ENCODE assay signal across 1 cellular context in the genomic region with DNA sequence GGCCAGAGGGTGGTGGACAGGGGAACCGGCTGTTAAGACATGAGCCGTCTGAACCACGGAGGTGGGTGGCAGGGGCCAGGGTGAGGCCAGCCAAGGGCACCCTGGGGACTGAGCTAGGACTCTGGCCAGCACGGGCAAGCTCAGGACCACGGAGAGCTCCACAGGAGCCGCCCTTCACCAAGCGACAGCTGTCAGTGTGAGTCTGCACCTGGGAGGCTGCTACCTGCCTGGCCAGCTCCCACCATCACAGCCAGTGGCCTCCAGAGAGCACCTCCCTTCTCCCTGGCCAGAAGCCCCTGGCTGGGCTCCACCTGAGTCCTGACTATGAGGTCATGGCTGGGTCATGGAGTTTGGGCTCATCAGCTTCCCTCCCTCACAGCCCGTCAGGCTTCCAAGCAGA.
TF ChIP-seq lines count a peak whose summit lies in the region.

No MANE protein-coding gene starts in this region.

TF ChIP-seq in HepG2, 621 proteins besides CTCF, POLR2A, EP300 and RAD21 (continued from another document and continues in another):
- TF ChIP-seq ZNF10 (CRISPR knock-in tag; IDR thresholded peaks at IDR 0.05; ENCODE audit: borderline replicate concordance, low read depth): no peak
- TF ChIP-seq, protein P1, sequence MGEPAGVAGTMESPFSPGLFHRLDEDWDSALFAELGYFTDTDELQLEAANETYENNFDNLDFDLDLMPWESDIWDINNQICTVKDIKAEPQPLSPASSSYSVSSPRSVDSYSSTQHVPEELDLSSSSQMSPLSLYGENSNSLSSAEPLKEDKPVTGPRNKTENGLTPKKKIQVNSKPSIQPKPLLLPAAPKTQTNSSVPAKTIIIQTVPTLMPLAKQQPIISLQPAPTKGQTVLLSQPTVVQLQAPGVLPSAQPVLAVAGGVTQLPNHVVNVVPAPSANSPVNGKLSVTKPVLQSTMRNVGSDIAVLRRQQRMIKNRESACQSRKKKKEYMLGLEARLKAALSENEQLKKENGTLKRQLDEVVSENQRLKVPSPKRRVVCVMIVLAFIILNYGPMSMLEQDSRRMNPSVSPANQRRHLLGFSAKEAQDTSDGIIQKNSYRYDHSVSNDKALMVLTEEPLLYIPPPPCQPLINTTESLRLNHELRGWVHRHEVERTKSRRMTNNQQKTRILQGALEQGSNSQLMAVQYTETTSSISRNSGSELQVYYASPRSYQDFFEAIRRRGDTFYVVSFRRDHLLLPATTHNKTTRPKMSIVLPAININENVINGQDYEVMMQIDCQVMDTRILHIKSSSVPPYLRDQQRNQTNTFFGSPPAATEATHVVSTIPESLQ (CRISPR knock-in tag; conservative IDR thresholded peaks at IDR 0.05): 0 out of 2 replicates have a peak, but pooled peaks have one; percentile 48
- TF ChIP-seq ZNF607 (CRISPR knock-in tag; IDR thresholded peaks at IDR 0.05; ENCODE audit: borderline replicate concordance): 0 out of 2 replicates have a peak, but pooled peaks have one; percentile 48
- TF ChIP-seq ZFP90 (CRISPR knock-in tag; IDR thresholded peaks at IDR 0.05; ENCODE audit: borderline replicate concordance): 0 out of 2 replicates have a peak, but pooled peaks have one; percentile 66
- TF ChIP-seq KAT8 (CRISPR knock-in tag; IDR thresholded peaks at IDR 0.05): peak; percentile 55
- TF ChIP-seq ARNT (IDR thresholded peaks at IDR 0.05): no peak
- TF ChIP-seq ZNF577 (CRISPR knock-in tag; IDR thresholded peaks at IDR 0.05; ENCODE audit: borderline replicate concordance, low read depth): no peak
- peak; percentile 70; the same call in 1 of the 2 replicates for TF ChIP-seq ZSCAN25 (CRISPR knock-in tag; IDR thresholded peaks at IDR 0.05)
- TF ChIP-seq ZNF563 (CRISPR knock-in tag; IDR thresholded peaks at IDR 0.05): peak; percentile 61; the same call in 1 of the 2 replicates
- peak; percentile 36; the same call in 1 of the 2 replicates for TF ChIP-seq KDM3A (CRISPR knock-in tag; IDR thresholded peaks at IDR 0.05; ENCODE audit: low read depth)
- TF ChIP-seq, protein P2, sequence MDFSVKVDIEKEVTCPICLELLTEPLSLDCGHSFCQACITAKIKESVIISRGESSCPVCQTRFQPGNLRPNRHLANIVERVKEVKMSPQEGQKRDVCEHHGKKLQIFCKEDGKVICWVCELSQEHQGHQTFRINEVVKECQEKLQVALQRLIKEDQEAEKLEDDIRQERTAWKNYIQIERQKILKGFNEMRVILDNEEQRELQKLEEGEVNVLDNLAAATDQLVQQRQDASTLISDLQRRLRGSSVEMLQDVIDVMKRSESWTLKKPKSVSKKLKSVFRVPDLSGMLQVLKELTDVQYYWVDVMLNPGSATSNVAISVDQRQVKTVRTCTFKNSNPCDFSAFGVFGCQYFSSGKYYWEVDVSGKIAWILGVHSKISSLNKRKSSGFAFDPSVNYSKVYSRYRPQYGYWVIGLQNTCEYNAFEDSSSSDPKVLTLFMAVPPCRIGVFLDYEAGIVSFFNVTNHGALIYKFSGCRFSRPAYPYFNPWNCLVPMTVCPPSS (IDR thresholded peaks at IDR 0.05): no peak
- TF ChIP-seq MBD4 (IDR thresholded peaks at IDR 0.05; ENCODE audit: borderline replicate concordance, low read length): no peak
- TF ChIP-seq NFRKB (IDR thresholded peaks at IDR 0.05): no peak
- TF ChIP-seq SPEN (CRISPR knock-in tag; IDR thresholded peaks at IDR 0.05; ENCODE audit: low read depth): peak; percentile 33; the same call in 1 of the 2 replicates
- peak; percentile 55; the same call in 1 of the 2 replicates for TF ChIP-seq KDM2A (CRISPR knock-in tag; IDR thresholded peaks at IDR 0.05; ENCODE audit: borderline replicate concordance, low read depth)
- no peak for TF ChIP-seq PHF5A (CRISPR knock-in tag; IDR thresholded peaks at IDR 0.05; ENCODE audit: low read depth, unreplicated experiment)
- TF ChIP-seq ZNF17 (CRISPR knock-in tag; IDR thresholded peaks at IDR 0.05): no peak
- no peak for TF ChIP-seq NPAS2 (CRISPR knock-in tag; IDR thresholded peaks at IDR 0.05; ENCODE audit: borderline replicate concordance)
- TF ChIP-seq, protein P3, sequence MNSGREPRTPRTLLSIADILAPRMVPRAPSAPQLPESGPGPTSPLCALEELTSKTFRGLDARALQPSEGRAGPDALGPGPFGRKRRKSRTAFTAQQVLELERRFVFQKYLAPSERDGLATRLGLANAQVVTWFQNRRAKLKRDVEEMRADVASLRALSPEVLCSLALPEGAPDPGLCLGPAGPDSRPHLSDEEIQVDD (CRISPR knock-in tag; IDR thresholded peaks at IDR 0.05; ENCODE audit: borderline replicate concordance): peak; percentile 83; the same call in 1 of the 2 replicates
- no peak for TF ChIP-seq THYN1 (CRISPR knock-in tag; IDR thresholded peaks at IDR 0.05; ENCODE audit: borderline replicate concordance, low read depth)
- no peak for TF ChIP-seq TBL1XR1 (IDR thresholded peaks at IDR 0.05; ENCODE audit: borderline replicate concordance, low read length, partially characterized antibody)
- TF ChIP-seq, protein P4, sequence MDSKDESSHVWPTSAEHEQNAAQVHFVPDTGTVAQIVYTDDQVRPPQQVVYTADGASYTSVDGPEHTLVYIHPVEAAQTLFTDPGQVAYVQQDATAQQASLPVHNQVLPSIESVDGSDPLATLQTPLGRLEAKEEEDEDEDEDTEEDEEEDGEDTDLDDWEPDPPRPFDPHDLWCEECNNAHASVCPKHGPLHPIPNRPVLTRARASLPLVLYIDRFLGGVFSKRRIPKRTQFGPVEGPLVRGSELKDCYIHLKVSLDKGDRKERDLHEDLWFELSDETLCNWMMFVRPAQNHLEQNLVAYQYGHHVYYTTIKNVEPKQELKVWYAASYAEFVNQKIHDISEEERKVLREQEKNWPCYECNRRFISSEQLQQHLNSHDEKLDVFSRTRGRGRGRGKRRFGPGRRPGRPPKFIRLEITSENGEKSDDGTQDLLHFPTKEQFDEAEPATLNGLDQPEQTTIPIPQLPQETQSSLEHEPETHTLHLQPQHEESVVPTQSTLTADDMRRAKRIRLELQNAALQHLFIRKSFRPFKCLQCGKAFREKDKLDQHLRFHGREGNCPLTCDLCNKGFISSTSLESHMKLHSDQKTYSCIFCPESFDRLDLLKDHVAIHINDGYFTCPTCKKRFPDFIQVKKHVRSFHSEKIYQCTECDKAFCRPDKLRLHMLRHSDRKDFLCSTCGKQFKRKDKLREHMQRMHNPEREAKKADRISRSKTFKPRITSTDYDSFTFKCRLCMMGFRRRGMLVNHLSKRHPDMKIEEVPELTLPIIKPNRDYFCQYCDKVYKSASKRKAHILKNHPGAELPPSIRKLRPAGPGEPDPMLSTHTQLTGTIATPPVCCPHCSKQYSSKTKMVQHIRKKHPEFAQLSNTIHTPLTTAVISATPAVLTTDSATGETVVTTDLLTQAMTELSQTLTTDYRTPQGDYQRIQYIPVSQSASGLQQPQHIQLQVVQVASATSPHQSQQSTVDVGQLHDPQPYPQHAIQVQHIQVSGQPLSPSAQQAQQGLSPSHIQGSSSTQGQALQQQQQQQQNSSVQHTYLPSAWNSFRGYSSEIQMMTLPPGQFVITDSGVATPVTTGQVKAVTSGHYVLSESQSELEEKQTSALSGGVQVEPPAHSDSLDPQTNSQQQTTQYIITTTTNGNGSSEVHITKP (CRISPR knock-in tag; IDR thresholded peaks at IDR 0.05; ENCODE audit: low read depth): 0 out of 2 replicates have a peak, but pooled peaks have one; percentile 18
- TF ChIP-seq HMG20B (CRISPR knock-in tag; conservative IDR thresholded peaks at IDR 0.05): 0 out of 2 replicates have a peak, but pooled peaks have one; percentile 69
- no peak for TF ChIP-seq CEBPB (IDR thresholded peaks at IDR 0.05; ENCODE audit: borderline replicate concordance, low read depth, low read length)
- TF ChIP-seq, protein P5, sequence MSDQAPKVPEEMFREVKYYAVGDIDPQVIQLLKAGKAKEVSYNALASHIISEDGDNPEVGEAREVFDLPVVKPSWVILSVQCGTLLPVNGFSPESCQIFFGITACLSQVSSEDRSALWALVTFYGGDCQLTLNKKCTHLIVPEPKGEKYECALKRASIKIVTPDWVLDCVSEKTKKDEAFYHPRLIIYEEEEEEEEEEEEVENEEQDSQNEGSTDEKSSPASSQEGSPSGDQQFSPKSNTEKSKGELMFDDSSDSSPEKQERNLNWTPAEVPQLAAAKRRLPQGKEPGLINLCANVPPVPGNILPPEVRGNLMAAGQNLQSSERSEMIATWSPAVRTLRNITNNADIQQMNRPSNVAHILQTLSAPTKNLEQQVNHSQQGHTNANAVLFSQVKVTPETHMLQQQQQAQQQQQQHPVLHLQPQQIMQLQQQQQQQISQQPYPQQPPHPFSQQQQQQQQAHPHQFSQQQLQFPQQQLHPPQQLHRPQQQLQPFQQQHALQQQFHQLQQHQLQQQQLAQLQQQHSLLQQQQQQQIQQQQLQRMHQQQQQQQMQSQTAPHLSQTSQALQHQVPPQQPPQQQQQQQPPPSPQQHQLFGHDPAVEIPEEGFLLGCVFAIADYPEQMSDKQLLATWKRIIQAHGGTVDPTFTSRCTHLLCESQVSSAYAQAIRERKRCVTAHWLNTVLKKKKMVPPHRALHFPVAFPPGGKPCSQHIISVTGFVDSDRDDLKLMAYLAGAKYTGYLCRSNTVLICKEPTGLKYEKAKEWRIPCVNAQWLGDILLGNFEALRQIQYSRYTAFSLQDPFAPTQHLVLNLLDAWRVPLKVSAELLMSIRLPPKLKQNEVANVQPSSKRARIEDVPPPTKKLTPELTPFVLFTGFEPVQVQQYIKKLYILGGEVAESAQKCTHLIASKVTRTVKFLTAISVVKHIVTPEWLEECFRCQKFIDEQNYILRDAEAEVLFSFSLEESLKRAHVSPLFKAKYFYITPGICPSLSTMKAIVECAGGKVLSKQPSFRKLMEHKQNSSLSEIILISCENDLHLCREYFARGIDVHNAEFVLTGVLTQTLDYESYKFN (CRISPR knock-in tag; conservative IDR thresholded peaks at IDR 0.05): no peak
- TF ChIP-seq, protein P6, sequence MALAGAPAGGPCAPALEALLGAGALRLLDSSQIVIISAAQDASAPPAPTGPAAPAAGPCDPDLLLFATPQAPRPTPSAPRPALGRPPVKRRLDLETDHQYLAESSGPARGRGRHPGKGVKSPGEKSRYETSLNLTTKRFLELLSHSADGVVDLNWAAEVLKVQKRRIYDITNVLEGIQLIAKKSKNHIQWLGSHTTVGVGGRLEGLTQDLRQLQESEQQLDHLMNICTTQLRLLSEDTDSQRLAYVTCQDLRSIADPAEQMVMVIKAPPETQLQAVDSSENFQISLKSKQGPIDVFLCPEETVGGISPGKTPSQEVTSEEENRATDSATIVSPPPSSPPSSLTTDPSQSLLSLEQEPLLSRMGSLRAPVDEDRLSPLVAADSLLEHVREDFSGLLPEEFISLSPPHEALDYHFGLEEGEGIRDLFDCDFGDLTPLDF (CRISPR knock-in tag; IDR thresholded peaks at IDR 0.05): no peak
- TF ChIP-seq, protein P7, sequence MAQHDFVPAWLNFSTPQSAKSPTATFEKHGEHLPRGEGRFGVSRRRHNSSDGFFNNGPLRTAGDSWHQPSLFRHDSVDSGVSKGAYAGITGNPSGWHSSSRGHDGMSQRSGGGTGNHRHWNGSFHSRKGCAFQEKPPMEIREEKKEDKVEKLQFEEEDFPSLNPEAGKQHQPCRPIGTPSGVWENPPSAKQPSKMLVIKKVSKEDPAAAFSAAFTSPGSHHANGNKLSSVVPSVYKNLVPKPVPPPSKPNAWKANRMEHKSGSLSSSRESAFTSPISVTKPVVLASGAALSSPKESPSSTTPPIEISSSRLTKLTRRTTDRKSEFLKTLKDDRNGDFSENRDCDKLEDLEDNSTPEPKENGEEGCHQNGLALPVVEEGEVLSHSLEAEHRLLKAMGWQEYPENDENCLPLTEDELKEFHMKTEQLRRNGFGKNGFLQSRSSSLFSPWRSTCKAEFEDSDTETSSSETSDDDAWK (CRISPR knock-in tag; IDR thresholded peaks at IDR 0.05): no peak
- peak; percentile 50; the same call in 1 of the 2 replicates for TF ChIP-seq NKX3-1 (CRISPR knock-in tag; IDR thresholded peaks at IDR 0.05)
- TF ChIP-seq SAFB2 (CRISPR knock-in tag; IDR thresholded peaks at IDR 0.05; ENCODE audit: borderline replicate concordance, low read depth): no peak
- TF ChIP-seq ZNF136 (CRISPR knock-in tag; IDR thresholded peaks at IDR 0.05; ENCODE audit: low read depth): no peak
- TF ChIP-seq PAF1 (CRISPR knock-in tag; IDR thresholded peaks at IDR 0.05): no peak
- 0 out of 2 replicates have a peak, but pooled peaks have one; percentile 45 for TF ChIP-seq ZNF546 (CRISPR knock-in tag; conservative IDR thresholded peaks at IDR 0.05)
- no peak for TF ChIP-seq ZNF468 (CRISPR knock-in tag; IDR thresholded peaks at IDR 0.05)
- peak; percentile 80 for TF ChIP-seq SMAD3 (CRISPR knock-in tag; IDR thresholded peaks at IDR 0.05)
- no peak for TF ChIP-seq NFE2L1 (CRISPR knock-in tag; IDR thresholded peaks at IDR 0.05; ENCODE audit: borderline replicate concordance)
- TF ChIP-seq, protein P8, sequence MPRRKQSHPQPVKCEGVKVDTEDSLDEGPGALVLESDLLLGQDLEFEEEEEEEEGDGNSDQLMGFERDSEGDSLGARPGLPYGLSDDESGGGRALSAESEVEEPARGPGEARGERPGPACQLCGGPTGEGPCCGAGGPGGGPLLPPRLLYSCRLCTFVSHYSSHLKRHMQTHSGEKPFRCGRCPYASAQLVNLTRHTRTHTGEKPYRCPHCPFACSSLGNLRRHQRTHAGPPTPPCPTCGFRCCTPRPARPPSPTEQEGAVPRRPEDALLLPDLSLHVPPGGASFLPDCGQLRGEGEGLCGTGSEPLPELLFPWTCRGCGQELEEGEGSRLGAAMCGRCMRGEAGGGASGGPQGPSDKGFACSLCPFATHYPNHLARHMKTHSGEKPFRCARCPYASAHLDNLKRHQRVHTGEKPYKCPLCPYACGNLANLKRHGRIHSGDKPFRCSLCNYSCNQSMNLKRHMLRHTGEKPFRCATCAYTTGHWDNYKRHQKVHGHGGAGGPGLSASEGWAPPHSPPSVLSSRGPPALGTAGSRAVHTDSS (CRISPR knock-in tag; conservative IDR thresholded peaks at IDR 0.05): no peak
- peak; percentile 29; the same call in 1 of the 2 replicates for TF ChIP-seq ZNF430 (CRISPR knock-in tag; IDR thresholded peaks at IDR 0.05)
- peak; percentile 90 for TF ChIP-seq ERF (CRISPR knock-in tag; IDR thresholded peaks at IDR 0.05)
- TF ChIP-seq RARA (CRISPR knock-in tag; IDR thresholded peaks at IDR 0.05): peak; percentile 69
- TF ChIP-seq ZNF772 (CRISPR knock-in tag; IDR thresholded peaks at IDR 0.05): peak; percentile 36; the same call in 1 of the 2 replicates
- no peak for TF ChIP-seq U2AF2 (IDR thresholded peaks at IDR 0.05; ENCODE audit: low read depth, low read length)
- TF ChIP-seq KLF6 (CRISPR knock-in tag; IDR thresholded peaks at IDR 0.05): peak; percentile 97
- TF ChIP-seq, protein P9, sequence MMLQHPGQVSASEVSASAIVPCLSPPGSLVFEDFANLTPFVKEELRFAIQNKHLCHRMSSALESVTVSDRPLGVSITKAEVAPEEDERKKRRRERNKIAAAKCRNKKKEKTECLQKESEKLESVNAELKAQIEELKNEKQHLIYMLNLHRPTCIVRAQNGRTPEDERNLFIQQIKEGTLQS (CRISPR knock-in tag; IDR thresholded peaks at IDR 0.05): peak; percentile 65
- no peak for TF ChIP-seq SP1 (IDR thresholded peaks at IDR 0.05)
- no peak for TF ChIP-seq SP1 (CRISPR knock-in tag; IDR thresholded peaks at IDR 0.05)
